ENCODE assay signal across 8 cellular contexts in the genomic region with DNA sequence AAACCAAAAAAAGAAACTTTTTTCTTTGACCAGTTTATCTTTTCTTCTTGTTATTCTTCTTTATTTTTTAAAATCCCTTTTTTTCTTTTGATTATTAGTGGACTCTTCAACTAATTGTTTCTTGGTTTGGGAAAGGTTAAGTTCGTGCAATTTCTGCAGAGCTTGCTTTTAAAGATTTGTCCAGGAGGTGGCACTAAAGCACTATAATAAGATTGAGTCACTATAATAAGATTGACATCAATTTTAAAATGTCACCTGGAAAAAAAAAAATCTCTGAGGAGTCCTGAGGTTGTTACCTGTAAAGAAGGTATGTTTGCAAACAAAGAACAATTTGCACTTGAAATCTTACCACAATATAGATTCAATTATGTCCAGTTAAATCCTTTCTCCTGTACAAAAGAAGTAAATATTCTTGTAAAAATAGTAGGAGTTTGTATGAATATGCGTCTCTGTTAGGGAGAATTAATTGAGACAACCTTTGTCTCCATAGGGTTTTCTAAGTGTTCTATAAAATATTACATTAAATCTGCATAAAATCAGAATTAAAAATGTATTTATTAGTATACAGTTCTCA.
DNase-seq lines count a peak whose midpoint lies in the region; ATAC-seq, FAIRE-seq and TF ChIP-seq lines count a peak whose summit lies in the region.

No MANE protein-coding gene starts in this region.

- in situ Hi-C loops in GM12878 (cut with MboI): loop anchor here (10.0 kb wide), 2 partner anchors 355 to 515 kb away; no protein-coding TSS in a partner anchor

- no peak overlapping the region for H2AFZ ChIP-seq in GM12878 (ENCODE audit: control insufficient read depth, low read depth, low read length)

- peak; percentile 78 for TF ChIP-seq RAD21 in GM12878 (IDR thresholded peaks at IDR 0.05; ENCODE audit: insufficient read depth, low read depth, low read length)

- H3K4me2 ChIP-seq in GM12878 (ENCODE audit: control insufficient read depth, insufficient read depth): no peak overlapping the region

- H3K9ac ChIP-seq in GM12878 (ENCODE audit: control insufficient read depth, insufficient read depth, low read length): no peak overlapping the region

- CTCF ChIA-PET in GM12878 (lab: Yijun Ruan, JAX): interaction anchor here (0.7 to 3.2 kb wide), 22 partner anchors 12 to 855 kb away, joined by 3 to 91 read pairs (median 3); no protein-coding TSS in a partner anchor

- ATAC-seq in Right ventricle myocardium superior (ENCODE audit: poor library complexity) (peak; percentile 56), right cardiac atrium (no peak), GM12878 (peak; percentile 75), left lobe of liver (peak; percentile 80)

- H3K4me3 ChIP-seq in right cardiac atrium (ENCODE audit: low read length) (no peak overlapping the region), GM12878 (no peak overlapping the region)

- H3K4me3 Mint-ChIP-seq in HFFc6: no peak overlapping the region

- DNase-seq in Right ventricle myocardium superior: no peak
- no peak for DNase-seq in right cardiac atrium
- DNase-seq in HFFc6: peak; percentile 39
- DNase-seq in NCI-H345 (lab: John Stamatoyannopoulos, UW): peak; percentile 55
- no peak for DNase-seq in GM12878 (ENCODE audit: low read depth, low spot score)
- DNase-seq in left lobe of liver (ENCODE audit: low spot score): no peak
- peak; percentile 19 for DNase-seq in urothelium cell line (ENCODE audit: low spot score)
- no peak for DNase-seq in epidermal melanocyte (ENCODE audit: insufficient read length, low spot score)

- FAIRE-seq in GM12878 (lab: Jason Lieb, UNC): peak; percentile 13
- FAIRE-seq in urothelium cell line (lab: Jason Lieb, UNC): no peak

- BruUV-seq in GM12878 (replicated peaks; lab: Mats Ljungman, UMichigan): no TSS peak

- 31% methylated on average over 2 of the region's 2 CpGs for WGBS in right cardiac atrium
- 45% methylated on average over 2 of the region's 2 CpGs for WGBS in GM12878 (ENCODE audit: insufficient coverage, insufficient replicate concordance, low lambda C conversion rate, missing lambda C conversion rate)

- peaks cover 75% of the 10 kb centered on the region for H3K4me1 Mint-ChIP-seq in HFFc6 (ENCODE audit: low read depth)

- no peaks in the 10 kb centered on the region for H3K36me3 ChIP-seq in GM12878 (ENCODE audit: control insufficient read depth in 2 of 2, insufficient read depth in 2 of 2, low read length in 1 of 2)

- no peaks in the 10 kb centered on the region; the same call in 1 of the 2 replicates for H3K36me3 Mint-ChIP-seq in HFFc6 (ENCODE audit: low read depth)

- RAD21 ChIA-PET in GM12878 (lab: Charles Lee; ENCODE audit: unreplicated experiment): interaction anchor here (0.7 to 4.7 kb wide), 17 partner anchors 12 to 581 kb away, joined by 3 to 42 read pairs (median 5); no protein-coding TSS in a partner anchor

- no peaks in the 10 kb centered on the region for H3K4me1 ChIP-seq in right cardiac atrium (ENCODE audit: control insufficient read depth, insufficient read depth, low read length)
- H3K4me1 ChIP-seq in GM12878 (ENCODE audit: control insufficient read depth, insufficient read depth, low read length): no peaks in the 10 kb centered on the region

- H4K20me1 ChIP-seq in GM12878 (ENCODE audit: control insufficient read depth, insufficient read depth): no peaks in the 10 kb centered on the region

- H3K9me3 ChIP-seq in right cardiac atrium (ENCODE audit: control insufficient read depth, low read length) (no peaks in the 10 kb centered on the region), GM12878 (replicated peaks; ENCODE audit: control insufficient read depth, insufficient read depth, low read length) (no peaks in the 10 kb centered on the region)

- intact Hi-C loops in Right ventricle myocardium superior (cut with DNase I): loop anchor here (5.0 to 10.0 kb wide), 2 partner anchors 358 to 515 kb away; no protein-coding TSS in a partner anchor
- intact Hi-C loops in right cardiac atrium (cut with DNase I): loop anchor here in 3 of 4 donors (2.0 to 10.0 kb wide), 3 partner anchors 355 to 358 kb away; no protein-coding TSS in a partner anchor
- intact Hi-C loops in GM12878 (cut with micrococcal nuclease; ENCODE audit: unreplicated experiment): loop anchor here (1.0 to 10.0 kb wide), 6 partner anchors 203 to 705 kb away; no protein-coding TSS in a partner anchor

- H3K27me3 ChIP-seq in right cardiac atrium (ENCODE audit: control insufficient read depth, insufficient read depth) (no peaks in the 10 kb centered on the region), GM12878 (replicated peaks in 1 of 2; ENCODE audit: control insufficient read depth in 2 of 2, insufficient read depth in 2 of 2, low read length in 1 of 2) (no peaks in the 10 kb centered on the region)

- no peaks in the 10 kb centered on the region for H3K79me2 ChIP-seq in GM12878 (ENCODE audit: control insufficient read depth, insufficient read depth, low read length)

- POLR2A ChIA-PET in GM12878 (lab: Charles Lee): no interaction called here

- SMC1A ChIA-PET in GM12878 (lab: Charles Lee; ENCODE audit: uncharacterized antibody, unreplicated experiment): interaction anchor here (0.6 to 2.9 kb wide), 9 partner anchors 12 to 782 kb away, joined by 3 to 30 read pairs (median 7); no protein-coding TSS in a partner anchor

- TF ChIP-seq CTCF in HFFc6 (IDR thresholded peaks at IDR 0.05): peak; percentile 92
- TF ChIP-seq CTCF in GM12878 (IDR thresholded peaks at IDR 0.05 in 2 of 3, conservative IDR thresholded peaks at IDR 0.05 in 1 of 3; ENCODE audit: control insufficient read depth in 2 of 3, extremely low read depth in 1 of 3, insufficient read depth in 1 of 3, low read depth in 3 of 3, low read length in 3 of 3): peak; percentile 43 to 65 (median 54)

- no peak overlapping the region for H3K27ac ChIP-seq in right cardiac atrium (ENCODE audit: low read length)
- H3K27ac ChIP-seq in GM12878 (ENCODE audit: control insufficient read depth, insufficient read depth): no peak overlapping the region

- TF ChIP-seq EP300 in GM12878 (IDR thresholded peaks at IDR 0.05; ENCODE audit: borderline replicate concordance in 1 of 2, control insufficient read depth in 1 of 2, low read depth in 2 of 2, low read length in 2 of 2): no peak

- no peak overlapping the region for H3K27ac Mint-ChIP-seq in HFFc6

- TF ChIP-seq POLR2A in GM12878 (IDR thresholded peaks at IDR 0.05; ENCODE audit: low read depth, low read length): no peak

- no peaks in the 10 kb centered on the region for H3K27me3 Mint-ChIP-seq in HFFc6 (ENCODE audit: insufficient read depth)

- H3K9me3 Mint-ChIP-seq in HFFc6: peaks cover under 1% of the 10 kb centered on the region; the same call in 1 of the 2 replicates

TF ChIP-seq in GM12878, 131 proteins besides CTCF, POLR2A, EP300 and RAD21:
- TF ChIP-seq ZZZ3 (IDR thresholded peaks at IDR 0.05; ENCODE audit: control insufficient read depth, insufficient read length, low read depth): no peak
- peak; percentile 31; the same call in 1 of the 2 replicates for TF ChIP-seq ZNF384 (IDR thresholded peaks at IDR 0.05; ENCODE audit: borderline replicate concordance, low read depth, low read length)
- TF ChIP-seq SMC3 (IDR thresholded peaks at IDR 0.05; ENCODE audit: borderline replicate concordance, low read length): peak; percentile 61; the same call in 1 of the 2 replicates
- no peak for TF ChIP-seq KDM1A (IDR thresholded peaks at IDR 0.05; ENCODE audit: borderline replicate concordance)
- no peak for TF ChIP-seq POLR2AphosphoS5 (IDR thresholded peaks at IDR 0.05; ENCODE audit: low read length)
TF ChIP-seq in GM12878: peak in this region for 2.

Comparison
In these comparisons a context has a peak if more than half of its experiments do, and no peak if none do; other contexts are left out.
1. ATAC-seq: peak in Right ventricle myocardium superior (single experiment), GM12878 (single experiment) and left lobe of liver (single experiment); none in right cardiac atrium (0 of 2).
2. DNase-seq: peak in HFFc6 (single experiment), NCI-H345 (single experiment) and urothelium cell line (single experiment); none in Right ventricle myocardium superior (single experiment), right cardiac atrium (0 of 3), GM12878 (single experiment), left lobe of liver (single experiment) and epidermal melanocyte (single experiment).